Comparison of ENCODE assay signal across 8 cellular contexts in genomic region chr18:3593904-3594759, GRCh38.
A peak's percentile ranks its signal among the peaks of the same experiment; 100 is the strongest.
DNase-seq lines count a peak whose midpoint lies in the region; ATAC-seq and TF ChIP-seq lines count a peak whose summit lies in the region.

No MANE protein-coding gene starts in this region.

- H3K27me3 Mint-ChIP-seq in activated T-cell treated with anti-CD3 and anti-CD28 coated beads, Interleukin-2, amount 50 U/mL, for 24 hours = no peaks in the 10 kb centered on the region

- TF ChIP-seq RAD21 in Ishikawa (IDR thresholded peaks at IDR 0.05; ENCODE audit: low read depth) = peak; percentile 73

- H3K27ac Mint-ChIP-seq in activated T-cell treated with anti-CD3 and anti-CD28 coated beads, Interleukin-2, amount 50 U/mL, for 24 hours = peak overlapping the region; percentile 98

- peaks cover 23% of the 10 kb centered on the region for H3K36me3 Mint-ChIP-seq in activated T-cell treated with anti-CD3 and anti-CD28 coated beads, Interleukin-2, amount 50 U/mL, for 24 hours (ENCODE audit: low read depth)

- H3K4me3 Mint-ChIP-seq in activated T-cell treated with anti-CD3 and anti-CD28 coated beads, Interleukin-2, amount 50 U/mL, for 24 hours = peak overlapping the region; percentile 89

- TF ChIP-seq EP300 in Ishikawa (IDR thresholded peaks at IDR 0.05; ENCODE audit: borderline replicate concordance) = peak; percentile 57; the same call in 1 of the 2 replicates

- H3K9me3 Mint-ChIP-seq in activated T-cell treated with anti-CD3 and anti-CD28 coated beads, Interleukin-2, amount 50 U/mL, for 24 hours = no peaks in the 10 kb centered on the region

- peak; percentile 100 for DNase-seq in DMS79 treated with DMSO at 0.1 percent for 48 hours (lab: John Stamatoyannopoulos, UW)
- peak; percentile 98 for DNase-seq in OCI-M1 (lab: John Stamatoyannopoulos, UW)
- peak; percentile 89 for DNase-seq in activated T-cell treated with anti-CD3 and anti-CD28 coated beads, Interleukin-2, amount 50 U/mL, for 24 hours
- DNase-seq in myocyte (ENCODE audit: low read depth) = peak; percentile 98
- DNase-seq in stimulated activated CD8-positive, alpha-beta memory T cell treated with anti-CD3 and anti-CD28 coated beads, Interleukin-7, amount 100 ng/mL, for 4 hours (ENCODE audit: low read depth in 2 of 2) = peak; percentile 76 to 78

- peak; percentile 59 for ATAC-seq in GM21576 (IDR thresholded peaks at IDR 0.05; ENCODE audit: unreplicated experiment)
- ATAC-seq in esophagus mucosa = peak; percentile 80

- H3K4me1 Mint-ChIP-seq in activated T-cell treated with anti-CD3 and anti-CD28 coated beads, Interleukin-2, amount 50 U/mL, for 24 hours (ENCODE audit: low read depth) = peaks cover 62% of the 10 kb centered on the region

TF ChIP-seq in Ishikawa, 13 proteins besides CTCF, POLR2A, EP300 and RAD21:
- peak; percentile 31; the same call in 1 of the 2 replicates for TF ChIP-seq MAX (IDR thresholded peaks at IDR 0.05)
- TF ChIP-seq ZBTB7A (IDR thresholded peaks at IDR 0.05; ENCODE audit: low read depth) = no peak
- TF ChIP-seq USF1 (IDR thresholded peaks at IDR 0.05) = no peak
- peak; percentile 30; the same call in 1 of the 2 replicates for TF ChIP-seq TCF12 (IDR thresholded peaks at IDR 0.05; ENCODE audit: low read depth)
- no peak for TF ChIP-seq REST (IDR thresholded peaks at IDR 0.05; ENCODE audit: low read depth)
- TF ChIP-seq YY1 (IDR thresholded peaks at IDR 0.05; ENCODE audit: low read depth) = no peak; the same call in 1 of the 2 replicates
- TF ChIP-seq EGR1 (IDR thresholded peaks at IDR 0.05) = no peak
- TF ChIP-seq CEBPB (IDR thresholded peaks at IDR 0.05) = peak; percentile 43; the same call in 1 of the 2 replicates
- TF ChIP-seq CREB1 (IDR thresholded peaks at IDR 0.05; ENCODE audit: low read depth) = peak; percentile 72
- peak; percentile 80 for TF ChIP-seq FOXM1 (IDR thresholded peaks at IDR 0.05; ENCODE audit: borderline replicate concordance, low read depth)
- TF ChIP-seq NFIC (IDR thresholded peaks at IDR 0.05) = peak; percentile 65
- TF ChIP-seq TAF1 (IDR thresholded peaks at IDR 0.05; ENCODE audit: low read depth) = peak; percentile 7; the same call in 1 of the 2 replicates
- TF ChIP-seq TEAD4 (IDR thresholded peaks at IDR 0.05) = peak; percentile 44; the same call in 1 of the 2 replicates
TF ChIP-seq in Ishikawa: peak in this region for 8.

Comparison
In these comparisons a context has a peak if more than half of its experiments do, and no peak if none do; other contexts are left out.
1. Peak in every context shown above with its lines: DNase-seq and ATAC-seq.